ENCODE assay signal across 16 cellular contexts in genomic region chr6:137036566-137037300, GRCh38. TPM values are rescaled to one million over a fixed set of nuclear protein-coding genes. Genes with fewer than 3 reads are reported as not detected.
DNase-seq lines count a peak whose midpoint lies in the region; ATAC-seq, FAIRE-seq and TF ChIP-seq lines count a peak whose summit lies in the region.
"Had no signal": no experiment of that assay in that cellular context is flagged by ENCODE, and none has a peak within 500 bp of the region (broad histone marks: within the 10 kb centered on the region; RNA-seq: fewer than 3 reads in every experiment).

No MANE protein-coding gene starts in this region.

- H3K27me3 ChIP-seq in HepG2 (ENCODE audit: control insufficient read depth in 1 of 2, insufficient read depth in 2 of 2, low read length in 2 of 2) (peaks cover 0 to 9% of the 10 kb centered on the region in 2 experiments; a peak in 2 of 5 replicates), right lobe of liver (peaks cover 0 to 12% of the 10 kb centered on the region in 2 donors), colonic mucosa (no peaks in the 10 kb centered on the region)

- DNase-seq in HepG2 (ENCODE audit: low spot score): peak; percentile 20
- DNase-seq in right lobe of liver: no peak
- DNase-seq in colonic mucosa: peak; percentile 72
- peak; percentile 42 to 65 (median 45) for DNase-seq in mucosa of descending colon
- no peak for DNase-seq in GDM1 (lab: John Stamatoyannopoulos, UW)
- DNase-seq in SK-N-DZ (ENCODE audit: low spot score): no peak
- no peak for DNase-seq in mesenteric fat pad (ENCODE audit: low spot score)
- DNase-seq: HCEC 1CT, Karpas-422, NCI-H187 treated with DMSO at 0.1 percent for 48 hours, NCI-H446 treated with DMSO at 0.1 percent for 48 hours had no signal

- no peak for TF ChIP-seq CTCF in HepG2 (CRISPR knock-in tag; IDR thresholded peaks at IDR 0.05)
- no peak for TF ChIP-seq CTCF in right lobe of liver (IDR thresholded peaks at IDR 0.05)
- no peak for TF ChIP-seq CTCF in colonic mucosa (IDR thresholded peaks at IDR 0.05)
- no peak for TF ChIP-seq CTCF in mucosa of descending colon (IDR thresholded peaks at IDR 0.05)

- H3K9me3 ChIP-seq in HepG2 (ENCODE audit: low read length) (no peaks in the 10 kb centered on the region), right lobe of liver (no peaks in the 10 kb centered on the region), colonic mucosa (no peaks in the 10 kb centered on the region), mucosa of descending colon (no peaks in the 10 kb centered on the region)

- POLR2A ChIA-PET in HepG2 (lab: Yijun Ruan, JAX): no interaction called here

- 1% methylated on average over 6 of the region's 6 CpGs for WGBS in HepG2 (ENCODE audit: low lambda C conversion rate)
- 40% methylated on average over 6 of the region's 6 CpGs for WGBS in right lobe of liver (ENCODE audit: insufficient coverage, low coverage, low lambda C conversion rate, missing lambda C conversion rate)

- H3K27ac ChIP-seq in HepG2 (ENCODE audit: extremely low read length, insufficient read depth, low read length): no peak overlapping the region
- H3K27ac ChIP-seq in right lobe of liver: no peak overlapping the region
- H3K27ac ChIP-seq in colonic mucosa: peak overlapping the region; percentile 54
- H3K27ac ChIP-seq: C4-2B, HL-60 had no signal

- no peaks in the 10 kb centered on the region for H3K79me2 ChIP-seq in HepG2 (ENCODE audit: insufficient read depth, low read length)

- H3K9ac ChIP-seq in HepG2 (ENCODE audit: insufficient read depth, low read depth, low read length): no peak overlapping the region
- no peak overlapping the region for H3K9ac ChIP-seq in colonic mucosa (ENCODE audit: low read depth in 2 of 2, low read length in 2 of 2)

- no peak overlapping the region for H3K4me3 ChIP-seq in HepG2 (replicated peaks in 1 of 3; ENCODE audit: insufficient read depth in 1 of 3, low read depth in 2 of 3, low read length in 3 of 3)
- no peak overlapping the region for H3K4me3 ChIP-seq in right lobe of liver
- no peak overlapping the region for H3K4me3 ChIP-seq in colonic mucosa
- no peak overlapping the region for H3K4me3 ChIP-seq in mucosa of descending colon

- in situ Hi-C loops in HepG2 (cut with HindIII; ENCODE audit: extremely low pct_ligation_motif_present, low pct_unique_long_range_greater_than_20kb): no loop called here

- H3K4me1 ChIP-seq in HepG2 (ENCODE audit: insufficient read depth, low read length): no peaks in the 10 kb centered on the region
- no peaks in the 10 kb centered on the region for H3K4me1 ChIP-seq in right lobe of liver
- H3K4me1 ChIP-seq in colonic mucosa: peaks cover 3% of the 10 kb centered on the region
- peaks cover 6% of the 10 kb centered on the region for H3K4me1 ChIP-seq in mucosa of descending colon (ENCODE audit: low read depth)

- H4K20me1 ChIP-seq in HepG2 (ENCODE audit: insufficient read depth, low read length): no peaks in the 10 kb centered on the region

- TF ChIP-seq EP300 in HepG2 (IDR thresholded peaks at IDR 0.05; ENCODE audit: low read depth in 2 of 2, low read length in 2 of 2): no peak
- no peak for TF ChIP-seq EP300 in HepG2 (CRISPR knock-in tag; IDR thresholded peaks at IDR 0.05; ENCODE audit: borderline replicate concordance)

- CTCF ChIA-PET in HepG2 (lab: Yijun Ruan, JAX; ENCODE audit: low intra/inter-chr PET ratio, low total read pairs): no interaction called here

- TF ChIP-seq RAD21 in HepG2 (CRISPR knock-in tag; IDR thresholded peaks at IDR 0.05): no peak

- H3K36me3 ChIP-seq in HepG2 (replicated peaks in 1 of 2; ENCODE audit: control insufficient read depth in 1 of 2, insufficient read depth in 2 of 2, low read length in 2 of 2) (no peaks in the 10 kb centered on the region), right lobe of liver (no peaks in the 10 kb centered on the region), colonic mucosa (no peaks in the 10 kb centered on the region), mucosa of descending colon (ENCODE audit: low read depth) (no peaks in the 10 kb centered on the region)

- intact Hi-C loops in HepG2 (cut with micrococcal nuclease; ENCODE audit: unreplicated experiment): no loop called here
- intact Hi-C loops in right lobe of liver (cut with DNase I): no loop called here
- intact Hi-C loops in colonic mucosa (cut with DNase I): no loop called here
- intact Hi-C loops in mucosa of descending colon (cut with DNase I, micrococcal nuclease): no loop called here

- no TSS peak for BruUV-seq in HepG2 (replicated peaks; lab: Mats Ljungman, UMichigan)

- ATAC-seq in HepG2 (peak; percentile 34; the same call in 1 of the 3 replicates), right lobe of liver (no peak), mucosa of descending colon (peak; percentile 88), HG03139 (IDR thresholded peaks at IDR 0.05; ENCODE audit: unreplicated experiment) (no peak)

- no peak for FAIRE-seq in HepG2 (lab: Jason Lieb, UNC)
- FAIRE-seq: GM18507 had no signal

- TF ChIP-seq POLR2A in HepG2 (IDR thresholded peaks at IDR 0.05; ENCODE audit: insufficient read depth in 1 of 2, low read depth in 2 of 2, low read length in 2 of 2): no peak
- no peak for TF ChIP-seq POLR2A in right lobe of liver (IDR thresholded peaks at IDR 0.05)

- H3K4me2 ChIP-seq in HepG2 (ENCODE audit: low read depth, low read length): no peak overlapping the region

- H2AFZ ChIP-seq in HepG2 (ENCODE audit: low read length): no peak overlapping the region

TF ChIP-seq in HepG2, 621 proteins besides CTCF, POLR2A, EP300 and RAD21:
- no peak for TF ChIP-seq HIC2 (CRISPR knock-in tag; IDR thresholded peaks at IDR 0.05; ENCODE audit: low read depth)
- no peak for TF ChIP-seq ELF1 (CRISPR knock-in tag; IDR thresholded peaks at IDR 0.05)
- no peak for TF ChIP-seq GATAD1 (CRISPR knock-in tag; IDR thresholded peaks at IDR 0.05)
- TF ChIP-seq CREB1 (IDR thresholded peaks at IDR 0.05): peak; percentile 68
- no peak for TF ChIP-seq CREB1 (CRISPR knock-in tag; IDR thresholded peaks at IDR 0.05)
- TF ChIP-seq MAFK (conservative IDR thresholded peaks at IDR 0.05 in 1 of 2, IDR thresholded peaks at IDR 0.05 in 1 of 2; ENCODE audit: low read length in 2 of 2): peak; percentile 88 to 90
- TF ChIP-seq ZNF44 (CRISPR knock-in tag; IDR thresholded peaks at IDR 0.05): no peak
- TF ChIP-seq MAZ (IDR thresholded peaks at IDR 0.05; ENCODE audit: borderline replicate concordance, low read depth, low read length): no peak
- no peak for TF ChIP-seq MAZ (CRISPR knock-in tag; IDR thresholded peaks at IDR 0.05; ENCODE audit: low read depth)
- no peak for TF ChIP-seq LCORL (IDR thresholded peaks at IDR 0.05)
- TF ChIP-seq LCORL (CRISPR knock-in tag; IDR thresholded peaks at IDR 0.05): no peak
- TF ChIP-seq MAFF (IDR thresholded peaks at IDR 0.05; ENCODE audit: low read depth, low read length): peak; percentile 85
TF ChIP-seq in HepG2: peak in this region for 3.

RNA-seq across cellular contexts. Expression of gene IL20RA, which starts 8.0 kb away (rescaled TPM):
- total RNA-seq in HepG2 (2016; rRNA removed; fragmentation: Illumina TruSeq; extraction: Trizol) (not detected in 2 replicates), right lobe of liver (under 1 TPM; 0.06 to 0.70 (median 0.12) TPM), colonic mucosa (10 to 100 TPM; 12.2 to 12.8 TPM), mucosa of descending colon (10 to 100 TPM in 2 of 3 donors, 1 to 10 TPM in 1; 3.2 to 12.2 (median 11.6) TPM), mesenteric fat pad (0.93 TPM)
- not detected in 2 replicates for total RNA-seq in HepG2 (2016; cell fraction: cytosol; rRNA removed; fragmentation: Illumina TruSeq; extraction: Trizol; ENCODE audit: low read depth)
- total RNA-seq in HepG2 (2016; cell fraction: insoluble cytoplasmic fraction; rRNA removed; fragmentation: Illumina TruSeq; extraction: Trizol): not detected in 2 replicates
- not detected in 2 replicates for total RNA-seq in HepG2 (2016; cell fraction: membrane; rRNA removed; fragmentation: Illumina TruSeq; extraction: Trizol)
- total RNA-seq in HepG2 (2016; cell fraction: nucleus; rRNA removed; fragmentation: Illumina TruSeq; extraction: Trizol): not detected in 2 replicates
- not detected in 2 replicates for polyA plus RNA-seq in HepG2 (2011; rRNA removed)
- not detected in 2 replicates for polyA plus RNA-seq in HepG2 (2011; cell fraction: cytosol; rRNA removed)
- not detected in 2 replicates for polyA plus RNA-seq in HepG2 (2011; cell fraction: nucleus; rRNA removed)
- not detected in 2 replicates for polyA plus RNA-seq in HepG2 (2012)
- not detected in 2 replicates for polyA plus RNA-seq in HepG2 (2016; cell fraction: cytosol; fragmentation: Illumina TruSeq; extraction: Trizol; ENCODE audit: low read depth)
- not detected in 2 replicates for polyA plus RNA-seq in HepG2 (2016; cell fraction: insoluble cytoplasmic fraction; fragmentation: Illumina TruSeq; extraction: Trizol; ENCODE audit: low read depth)
- not detected in 2 replicates for polyA plus RNA-seq in HepG2 (2016; cell fraction: membrane; fragmentation: Illumina TruSeq; extraction: Trizol; ENCODE audit: low read depth)
- polyA plus RNA-seq in HepG2 (2016; cell fraction: nucleus; fragmentation: Illumina TruSeq; extraction: Trizol; ENCODE audit: insufficient read depth, low read depth): not detected in 2 replicates
- 2.0 TPM in 1 of 2 replicates, not detected in the other for polyA minus RNA-seq in HepG2 (2011; rRNA and poly(A)+ RNA removed; ENCODE audit: low replicate concordance)
- polyA minus RNA-seq in HepG2 (2011; cell fraction: cytosol; rRNA and poly(A)+ RNA removed): not detected in 2 replicates
- not detected in 2 replicates for polyA minus RNA-seq in HepG2 (2011; cell fraction: nucleus; rRNA and poly(A)+ RNA removed)
- polyA plus RNA-seq in SK-N-DZ (2014; cell fraction: cytosol; rRNA removed): 0.83 and 1.2 TPM in 2 replicates
- polyA plus RNA-seq in SK-N-DZ (2014; cell fraction: nucleus; rRNA removed): 0.24 and 0.94 TPM in 2 replicates
- total RNA-seq: A172 had no signal

Comparison
In these comparisons a context has a peak if more than half of its experiments do, and no peak if none do; other contexts are left out.
1. ATAC-seq: peak in HepG2 (single experiment) and mucosa of descending colon (single experiment); none in right lobe of liver (0 of 4) and HG03139 (single experiment).
2. DNase-seq: peak in HepG2 (single experiment), colonic mucosa (single experiment) and mucosa of descending colon (3 of 3); none in right lobe of liver (0 of 3), GDM1 (single experiment), SK-N-DZ (single experiment) and mesenteric fat pad (single experiment).